In genomic region chr6:163711615-163712568, GRCh38 we compare ENCODE assay signal across 1 cellular context.
TF ChIP-seq lines count a peak whose summit lies in the region.

No MANE protein-coding gene starts in this region.

TF ChIP-seq in HepG2, 621 proteins besides CTCF, POLR2A, EP300 and RAD21 (continued from another document):
- no peak for TF ChIP-seq NFKB2 (CRISPR knock-in tag; IDR thresholded peaks at IDR 0.05; ENCODE audit: borderline replicate concordance)
- no peak for TF ChIP-seq SIN3B (IDR thresholded peaks at IDR 0.05; ENCODE audit: low read length)
